26 cellular contexts compared by ENCODE assay signal in the genomic region with DNA sequence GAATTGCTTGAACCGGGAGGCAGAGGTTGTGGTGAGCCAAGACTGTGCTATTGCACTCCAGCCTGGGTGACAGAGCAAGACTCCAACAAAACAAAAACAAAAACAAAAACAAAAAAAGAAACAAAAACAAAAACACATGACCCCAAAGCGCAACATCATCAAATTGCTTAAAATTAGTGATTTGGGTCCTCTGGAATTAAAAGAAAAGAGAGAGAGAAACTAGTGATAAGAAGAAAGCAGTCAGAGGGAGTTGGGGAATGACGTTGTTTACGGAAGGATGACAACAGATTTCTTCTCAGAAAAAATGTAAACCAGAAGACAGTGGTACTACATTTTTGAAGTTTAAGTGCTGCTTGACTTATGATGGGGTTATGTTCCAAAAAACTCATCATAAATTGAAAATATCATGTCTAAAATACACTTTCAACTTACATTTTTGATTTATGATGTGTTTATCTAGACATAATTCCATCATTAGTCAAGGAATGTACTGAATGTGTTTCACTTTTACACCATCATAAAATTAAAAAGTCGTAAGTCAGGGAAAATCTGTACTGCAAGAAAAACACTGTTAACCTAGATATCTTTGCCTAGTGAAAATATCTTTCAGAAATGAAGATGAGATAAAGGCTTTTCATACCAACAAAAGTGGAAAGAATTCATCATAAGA.
"Had no signal": no experiment of that assay in that cellular context is flagged by ENCODE, and none has a peak within 500 bp of the region (broad histone marks: within the 10 kb centered on the region; RNA-seq: fewer than 3 reads in every experiment).

No MANE protein-coding gene starts in this region.

- H3K27ac ChIP-seq: colonic mucosa, foreskin keratinocyte, gastroesophageal sphincter, heart left ventricle, lower lobe of right lung, psoas muscle, thoracic aorta, tibial nerve, upper lobe of left lung had no signal

- DNase-seq: colonic mucosa; effector memory CD4-positive, alpha-beta T cell; foreskin keratinocyte; heart left ventricle; hippocampal formation; immature natural killer cell; left ventricle myocardium superior; lower lobe of right lung; naive thymus-derived CD8-positive, alpha-beta T cell; nephron progenitor cell; nucleus accumbens; posterior cingulate gyrus; psoas muscle; right cardiac atrium; small intestine; stimulated activated CD4-positive, alpha-beta T cell treated with anti-CD3 and anti-CD28 coated beads, Interleukin-15, amount 100 ng/mL, for 24 hours; stimulated activated CD4-positive, alpha-beta T cell treated with anti-CD3 and anti-CD28 coated beads, Interleukin-2, amount 100 ng/mL, for 48 hours; stimulated activated naive B cell treated with anti-CD40 and anti-IgM and Interleukin-4, amounts not matched to agents 10 μg/mL and 1 μg/mL and 100 μg/mL, for 72 hours; upper lobe of left lung had no signal

- H3K4me3 Mint-ChIP-seq: dendritic cell treated with granulocyte-macrophage colony-stimulating factor and Interleukin-4, amounts not matched to agents 40 ng/mL and 50 ng/mL, for 4 days; naive thymus-derived CD8-positive, alpha-beta T cell; nephron progenitor cell; stimulated activated naive B cell treated with anti-CD40 and anti-IgM and Interleukin-4, amounts not matched to agents 10 μg/mL and 1 μg/mL and 100 μg/mL, for 72 hours; stimulated activated naive CD8-positive, alpha-beta T cell treated with anti-CD3 and anti-CD28 coated beads, Interleukin-15, Interleukin-2, amounts not matched to agents 100 ng/mL and 50 ng/mL, for 24 hours had no signal

- H3K4me1 ChIP-seq: colonic mucosa, foreskin keratinocyte, gastroesophageal sphincter, lower lobe of right lung, psoas muscle, tibial nerve, upper lobe of left lung had no signal

- H3K4me3 ChIP-seq: colonic mucosa, gastroesophageal sphincter, heart left ventricle, lower lobe of right lung, psoas muscle, thoracic aorta, tibial nerve, upper lobe of left lung had no signal

- H3K36me3 ChIP-seq: colonic mucosa, gastroesophageal sphincter, lower lobe of right lung, thoracic aorta, upper lobe of left lung had no signal

- FAIRE-seq: keratinocyte, small intestine, urothelium cell line had no signal

- H3K27me3 ChIP-seq: colonic mucosa, foreskin keratinocyte, gastroesophageal sphincter, heart left ventricle, tibial nerve, upper lobe of left lung had no signal

- H3K27ac Mint-ChIP-seq: dendritic cell treated with granulocyte-macrophage colony-stimulating factor and Interleukin-4, amounts not matched to agents 40 ng/mL and 50 ng/mL, for 4 days; immature natural killer cell; naive thymus-derived CD8-positive, alpha-beta T cell; nephron progenitor cell; stimulated activated naive B cell treated with anti-CD40 and anti-IgM and Interleukin-4, amounts not matched to agents 10 μg/mL and 1 μg/mL and 100 μg/mL, for 72 hours; stimulated activated naive CD8-positive, alpha-beta T cell treated with anti-CD3 and anti-CD28 coated beads, Interleukin-15, Interleukin-2, amounts not matched to agents 100 ng/mL and 50 ng/mL, for 24 hours had no signal

- H3K4me1 Mint-ChIP-seq: immature natural killer cell; naive thymus-derived CD8-positive, alpha-beta T cell; nephron progenitor cell; stimulated activated naive B cell treated with anti-CD40 and anti-IgM and Interleukin-4, amounts not matched to agents 10 μg/mL and 1 μg/mL and 100 μg/mL, for 72 hours had no signal

- H3K9me3 ChIP-seq: colonic mucosa had no signal

- H3K27me3 Mint-ChIP-seq: dendritic cell treated with granulocyte-macrophage colony-stimulating factor and Interleukin-4, amounts not matched to agents 40 ng/mL and 50 ng/mL, for 4 days; stimulated activated naive B cell treated with anti-CD40 and anti-IgM and Interleukin-4, amounts not matched to agents 10 μg/mL and 1 μg/mL and 100 μg/mL, for 72 hours; stimulated activated naive CD8-positive, alpha-beta T cell treated with anti-CD3 and anti-CD28 coated beads, Interleukin-15, Interleukin-2, amounts not matched to agents 100 ng/mL and 50 ng/mL, for 24 hours had no signal
